In genomic region chr6:70234561-70235236, GRCh38 we compare ENCODE assay signal across 19 cellular contexts.
"Had no signal": no experiment of that assay in that cellular context is flagged by ENCODE, and none has a peak within 500 bp of the region (broad histone marks: within the 10 kb centered on the region; RNA-seq: fewer than 3 reads in every experiment).

No MANE protein-coding gene starts in this region.

- DNase-seq: KBM-7, NCI-H1092, NCI-H1105 treated with DMSO at 0.1 percent for 48 hours, NCI-H1417 treated with DMSO at 0.1 percent for 48 hours, NCI-H146, NCI-H1694 treated with DMSO at 0.1 percent for 48 hours, NCI-H1930, NCI-H2081, NCI-H2171, NCI-H226, NCI-H446, NCI-H510A, NCI-H524 treated with DMSO at 0.1 percent for 48 hours, NCI-H748 treated with DMSO at 0.1 percent for 48 hours, Right ventricle myocardium superior, RPMI8226, SIG-M5, SK-N-SH, T-helper 1 cell had no signal

- H3K9me3 ChIP-seq: SK-N-SH had no signal
